ENCODE assay signal across 16 cellular contexts in the genomic region with DNA sequence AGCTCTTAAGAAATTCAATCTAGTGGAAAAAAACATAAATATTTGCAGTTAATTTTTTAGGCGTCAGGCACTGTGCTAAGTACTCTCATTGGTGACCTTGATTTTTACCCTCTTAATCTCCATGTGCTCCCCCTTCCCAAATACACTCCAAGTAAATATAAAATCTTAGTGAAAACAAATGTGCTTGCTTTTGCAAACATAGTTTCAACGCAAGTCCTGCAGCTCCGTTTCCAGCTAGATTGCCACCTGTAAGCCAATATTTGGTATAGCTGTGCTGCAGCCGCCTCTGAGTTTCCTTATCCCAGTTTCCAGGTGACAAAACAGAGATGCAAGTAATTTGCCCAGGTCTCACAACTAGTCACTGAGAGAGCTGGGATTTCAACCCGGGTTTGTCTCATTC. TPM values are rescaled to one million over a fixed set of nuclear protein-coding genes. Genes with fewer than 3 reads are reported as not detected.
DNase-seq lines count a peak whose midpoint lies in the region; ATAC-seq and TF ChIP-seq lines count a peak whose summit lies in the region.
"Had no signal": no experiment of that assay in that cellular context is flagged by ENCODE, and none has a peak within 500 bp of the region (broad histone marks: within the 10 kb centered on the region; RNA-seq: fewer than 3 reads in every experiment).

No MANE protein-coding gene starts in this region.

- ATAC-seq in body of pancreas (peak; percentile 1), GM19463 (IDR thresholded peaks at IDR 0.05; ENCODE audit: unreplicated experiment) (no peak), aorta (ENCODE audit: low FRiP score) (no peak)
- ATAC-seq: A549, left cardiac atrium had no signal

- peak overlapping the region; percentile 59 for H3K4me3 Mint-ChIP-seq in T-helper 2 cell treated with Interferon-gamma antibody and Interleukin-4, amounts not matched to agents 5 μg/mL and 100 μg/mL, for 36 hours
- H3K4me3 Mint-ChIP-seq in nephron, result peak overlapping the region; percentile 74 to 83 (median 81)

- peaks cover 15% of the 10 kb centered on the region for H3K4me1 Mint-ChIP-seq in T-helper 2 cell treated with Interferon-gamma antibody and Interleukin-4, amounts not matched to agents 5 μg/mL and 100 μg/mL, for 36 hours (ENCODE audit: low read depth)
- H3K4me1 Mint-ChIP-seq in nephron, result peaks cover 18% of the 10 kb centered on the region

- DNase-seq in T-helper 2 cell treated with Interferon-gamma antibody and Interleukin-4, amounts not matched to agents 5 μg/mL and 100 μg/mL, for 36 hours (ENCODE audit: low spot score), result no peak
- DNase-seq in T-helper 2 cell (no peak), OCI-LY7 (ENCODE audit: low spot score) (no peak), body of pancreas (peak; percentile 49 to 81 (median 62)), aorta (no peak), NCI-H2227 treated with DMSO at 0.1 percent for 48 hours (lab: John Stamatoyannopoulos, UW) (no peak)
- DNase-seq: brain microvascular endothelial cell, COR-L47, GDM1, left cardiac atrium, NCI-H1417, retina had no signal

- H3K9me3 Mint-ChIP-seq in T-helper 2 cell treated with Interferon-gamma antibody and Interleukin-4, amounts not matched to agents 5 μg/mL and 100 μg/mL, for 36 hours, result no peaks in the 10 kb centered on the region
- no peaks in the 10 kb centered on the region for H3K9me3 Mint-ChIP-seq in nephron

- peaks cover 21% of the 10 kb centered on the region for H3K4me1 ChIP-seq in OCI-LY7 (ENCODE audit: insufficient read depth, low read length, poor library complexity, severe bottlenecking)
- H3K4me1 ChIP-seq in body of pancreas, result peaks cover 48% of the 10 kb centered on the region
- no peaks in the 10 kb centered on the region for H3K4me1 ChIP-seq in aorta (ENCODE audit: control insufficient read depth in 1 of 2, insufficient read depth in 2 of 2, low read length in 2 of 2)

- H3K9me3 ChIP-seq in OCI-LY7 (ENCODE audit: low read length), result no peaks in the 10 kb centered on the region
- no peaks in the 10 kb centered on the region for H3K9me3 ChIP-seq in body of pancreas
- no peaks in the 10 kb centered on the region for H3K9me3 ChIP-seq in aorta (ENCODE audit: control insufficient read depth, low read length)
- H3K9me3 ChIP-seq: A549 had no signal

- peaks cover 15% of the 10 kb centered on the region for H3K36me3 ChIP-seq in OCI-LY7 (ENCODE audit: insufficient read depth, low read length)
- no peaks in the 10 kb centered on the region for H3K36me3 ChIP-seq in body of pancreas (replicated peaks in 1 of 2; ENCODE audit: insufficient read depth in 1 of 2, low read depth in 2 of 2)
- H3K36me3 ChIP-seq in aorta (ENCODE audit: control insufficient read depth in 1 of 2, insufficient read depth in 2 of 2, low read length in 1 of 2), result no peaks in the 10 kb centered on the region
- H3K36me3 ChIP-seq: brain microvascular endothelial cell had no signal

- H3K4me3 ChIP-seq in OCI-LY7 (ENCODE audit: low read depth, low read length, poor library complexity, severe bottlenecking), result no peak overlapping the region
- no peak overlapping the region for H3K4me3 ChIP-seq in body of pancreas
- no peak overlapping the region for H3K4me3 ChIP-seq in aorta (ENCODE audit: low read length in 2 of 2)

- peak overlapping the region; percentile 11 for H3K27ac Mint-ChIP-seq in T-helper 2 cell treated with Interferon-gamma antibody and Interleukin-4, amounts not matched to agents 5 μg/mL and 100 μg/mL, for 36 hours
- H3K27ac Mint-ChIP-seq in nephron, result peak overlapping the region in 2 of 3 experiments; percentile 60 to 76

- POLR2A ChIA-PET in OCI-LY7 (lab: Charles Lee), result no interaction called here

- H3K27me3 Mint-ChIP-seq in T-helper 2 cell treated with Interferon-gamma antibody and Interleukin-4, amounts not matched to agents 5 μg/mL and 100 μg/mL, for 36 hours (ENCODE audit: low read depth), result no peaks in the 10 kb centered on the region
- H3K27me3 Mint-ChIP-seq in nephron (ENCODE audit: low read depth), result no peaks in the 10 kb centered on the region

- H3K27me3 ChIP-seq in body of pancreas (no peaks in the 10 kb centered on the region), aorta (ENCODE audit: control insufficient read depth in 1 of 2, insufficient read depth in 2 of 2, low read length in 1 of 2) (no peaks in the 10 kb centered on the region)
- H3K27me3 ChIP-seq: brain microvascular endothelial cell had no signal

- WGBS in body of pancreas, 2 donors, result 14 to 17% methylated on average over 5 of the region's 5 CpGs
- WGBS in aorta, 2 donors, result 77% methylated on average over 5 of the region's 5 CpGs

- no peak for TF ChIP-seq CTCF in OCI-LY7 (conservative IDR thresholded peaks at IDR 0.05; ENCODE audit: low read length)
- no peak for TF ChIP-seq CTCF in body of pancreas (IDR thresholded peaks at IDR 0.05)
- TF ChIP-seq CTCF in nephron (IDR thresholded peaks at IDR 0.05; ENCODE audit: unreplicated experiment in 3 of 3), result no peak

- no peak overlapping the region for H3K27ac ChIP-seq in OCI-LY7 (ENCODE audit: low read depth, low read length, poor library complexity, severe bottlenecking)
- peak overlapping the region; percentile 74 to 100 (median 92) for H3K27ac ChIP-seq in body of pancreas
- H3K27ac ChIP-seq in aorta (ENCODE audit: low read depth in 1 of 2, low read length in 2 of 2), result no peak overlapping the region
- H3K27ac ChIP-seq: brain microvascular endothelial cell, HL-60 had no signal

- no peaks in the 10 kb centered on the region for H3K9me2 ChIP-seq in OCI-LY7 (ENCODE audit: insufficient read depth, low read length)

- TSS peak; percentile 45 for BruUV-seq in OCI-LY7 (replicated peaks; lab: Mats Ljungman, UMichigan)

- intact Hi-C loops in OCI-LY7 (cut with micrococcal nuclease; ENCODE audit: unreplicated experiment) (loop anchor here (5.0 to 10.0 kb wide), 3 partner anchors 82 to 320 kb away; a partner anchor contains a TSS), body of pancreas (cut with DNase I) (no loop called here), aorta (cut with DNase I) (loop anchor here (5.0 kb wide), 2 partner anchors 82 to 142 kb away; a partner anchor contains a TSS)

- H3K79me2 ChIP-seq in OCI-LY7 (ENCODE audit: insufficient read depth, low read depth, low read length), result peaks cover 28% of the 10 kb centered on the region

- H2AFZ ChIP-seq in OCI-LY7 (ENCODE audit: low read length), result no peak overlapping the region

- H3K36me3 Mint-ChIP-seq in T-helper 2 cell treated with Interferon-gamma antibody and Interleukin-4, amounts not matched to agents 5 μg/mL and 100 μg/mL, for 36 hours (ENCODE audit: low read depth), result peaks cover 12% of the 10 kb centered on the region
- H3K36me3 Mint-ChIP-seq in nephron (ENCODE audit: low read depth), result peaks cover 7% of the 10 kb centered on the region

- TF ChIP-seq POLR2A in body of pancreas (IDR thresholded peaks at IDR 0.05), result no peak

- H4K20me1 ChIP-seq in OCI-LY7 (ENCODE audit: insufficient read depth, low read length), result peaks cover 8% of the 10 kb centered on the region; the same call in 1 of the 2 replicates

- CTCF ChIA-PET in OCI-LY7 (lab: Charles Lee; ENCODE audit: unreplicated experiment), result no interaction called here

- no peak overlapping the region for H3K4me2 ChIP-seq in OCI-LY7 (ENCODE audit: low read length)

RNA-seq across cellular contexts. Expression of a gene that starts 1.9 kb away (rescaled TPM):
- total RNA-seq in OCI-LY7 (2014; rRNA removed; shearing (Covaris generic)), result 32.5 and 33.6 TPM in 2 replicates
- total RNA-seq in OCI-LY7 (2022), result 71.7 and 71.9 TPM in 2 replicates
- total RNA-seq in body of pancreas, result 10 to 100 TPM; 31.1 to 65.6 TPM
- total RNA-seq in aorta, result 10 to 100 TPM; 36.9 to 37.8 TPM
- polyA plus RNA-seq in aorta, result 10 to 100 TPM in 1 of 2 donors, 1 to 10 TPM in 1; 8.8 to 10.9 TPM

Comparison
In these comparisons a context has a peak if more than half of its experiments do, and no peak if none do; other contexts are left out.
1. DNase-seq: peak in body of pancreas (4 of 4); none in T-helper 2 cell treated with Interferon-gamma antibody and Interleukin-4, amounts not matched to agents 5 μg/mL and 100 μg/mL, for 36 hours (single experiment), T-helper 2 cell (0 of 5), OCI-LY7 (single experiment), aorta (0 of 2) and NCI-H2227 treated with DMSO at 0.1 percent for 48 hours (single experiment).
2. H3K27ac ChIP-seq: peak in body of pancreas (4 of 4); none in OCI-LY7 (single experiment) and aorta (0 of 2).